In the genomic region with DNA sequence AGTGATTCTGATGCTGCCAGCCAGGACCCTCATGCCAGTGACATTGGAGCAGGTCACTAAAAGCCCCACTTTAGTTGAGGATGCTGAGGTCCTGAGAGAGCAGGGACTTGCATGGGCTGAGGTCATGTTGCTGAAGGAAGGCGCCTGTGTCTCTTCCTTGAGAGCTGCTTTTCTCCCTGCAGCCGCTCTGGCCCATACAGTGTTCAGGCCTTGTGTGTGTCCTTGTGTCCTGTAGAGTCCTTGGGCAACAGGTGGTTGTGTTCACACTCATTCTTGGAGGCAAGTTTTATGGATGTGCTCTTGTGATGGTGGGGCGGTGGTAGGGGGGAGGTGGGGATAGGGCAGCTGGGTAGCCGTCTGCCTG, we compare ENCODE assay signal across 17 cellular contexts. TPM values are rescaled to one million over a fixed set of nuclear protein-coding genes. Genes with fewer than 3 reads are reported as not detected.
DNase-seq lines count a peak whose midpoint lies in the region; ATAC-seq lines count a peak whose summit lies in the region.
"Had no signal": no experiment of that assay in that cellular context is flagged by ENCODE, and none has a peak within 500 bp of the region (broad histone marks: within the 10 kb centered on the region; RNA-seq: fewer than 3 reads in every experiment).

No MANE protein-coding gene starts in this region.

- H3K4me1 Mint-ChIP-seq in T-helper 1 cell treated with Interleukin-12 subunit alpha and Interleukin-12 subunit beta and Interleukin-4 antibody, amounts not matched to agents 30 μg/mL and 1 μg/mL, for 36 hours (ENCODE audit: low read depth) = peaks cover 88% of the 10 kb centered on the region
- H3K4me1 Mint-ChIP-seq in T-cell = peaks cover 96 to 98% (median 97%) of the 10 kb centered on the region in 3 donors

- H3K27me3 ChIP-seq in effector memory CD4-positive, alpha-beta T cell (replicated peaks; ENCODE audit: control insufficient read depth, insufficient read depth, low read length, poor library complexity, severe bottlenecking) = no peaks in the 10 kb centered on the region
- H3K27me3 ChIP-seq: MG63, sigmoid colon had no signal

- peak overlapping the region; percentile 45 for H3K4me3 ChIP-seq in effector memory CD4-positive, alpha-beta T cell (ENCODE audit: insufficient read depth, low read depth, low read length, poor library complexity, severe bottlenecking)
- no peak overlapping the region for H3K4me3 ChIP-seq in skin epidermis
- H3K4me3 ChIP-seq: MG63, sigmoid colon had no signal

- H3K9me3 Mint-ChIP-seq in T-helper 1 cell treated with Interleukin-12 subunit alpha and Interleukin-12 subunit beta and Interleukin-4 antibody, amounts not matched to agents 30 μg/mL and 1 μg/mL, for 36 hours = no peaks in the 10 kb centered on the region
- H3K9me3 Mint-ChIP-seq in T-cell = peaks cover 0 to 7% (median 0%) of the 10 kb centered on the region in 3 donors

- peaks cover 32% of the 10 kb centered on the region for H3K36me3 ChIP-seq in effector memory CD4-positive, alpha-beta T cell (ENCODE audit: control insufficient read depth, insufficient read depth, low read length)
- H3K36me3 ChIP-seq: MG63 had no signal

- DNase-seq in T-helper 1 cell = no peak
- no peak for DNase-seq in T-cell
- no peak for DNase-seq in effector memory CD4-positive, alpha-beta T cell
- no peak for DNase-seq in stimulated activated naive CD4-positive, alpha-beta T cell treated with Interleukin-2 at 50 U/mL for 16 hours (lab: John Stamatoyannopoulos, UW)
- DNase-seq: 8988T, left cardiac atrium, MG63, NCI-H2081, NCI-H82, SHP77, sigmoid colon had no signal

- no peaks in the 10 kb centered on the region for H3K9me3 ChIP-seq in effector memory CD4-positive, alpha-beta T cell (ENCODE audit: control insufficient read depth, low read length)
- H3K9me3 ChIP-seq: MG63, sigmoid colon had no signal

- H3K36me3 Mint-ChIP-seq in T-helper 1 cell treated with Interleukin-12 subunit alpha and Interleukin-12 subunit beta and Interleukin-4 antibody, amounts not matched to agents 30 μg/mL and 1 μg/mL, for 36 hours (ENCODE audit: low read depth) = peaks cover 51% of the 10 kb centered on the region
- H3K36me3 Mint-ChIP-seq in T-cell = peaks cover 43% of the 10 kb centered on the region

- peak overlapping the region; percentile 82 for H3K4me3 Mint-ChIP-seq in T-helper 1 cell treated with Interleukin-12 subunit alpha and Interleukin-12 subunit beta and Interleukin-4 antibody, amounts not matched to agents 30 μg/mL and 1 μg/mL, for 36 hours
- H3K4me3 Mint-ChIP-seq in T-cell = peak overlapping the region; percentile 57 to 71 (median 68)

- peaks cover 94% of the 10 kb centered on the region for H3K4me1 ChIP-seq in effector memory CD4-positive, alpha-beta T cell (ENCODE audit: control insufficient read depth, insufficient read depth, low read length, poor library complexity, severe bottlenecking)

- POLR2A ChIA-PET in T-cell (lab: Charles Lee) = interaction anchor here in 1 of 2 donors (1.2 to 1.3 kb wide), 2 partner anchors 21 to 28 kb away, joined by 3 to 9 read pairs; no protein-coding TSS in a partner anchor

- peak in 3 of 4 experiments; percentile 2 to 8 (median 7) for ATAC-seq in T-cell (replicated peaks in 1 of 4)
- no peak for ATAC-seq in GM21737 (IDR thresholded peaks at IDR 0.05; ENCODE audit: unreplicated experiment)
- ATAC-seq in esophagus mucosa = no peak
- ATAC-seq: HCT116 had no signal

- CTCF ChIA-PET in T-cell (lab: Charles Lee) = interaction anchor here (1.1 to 2.0 kb wide), 4 partner anchors 18 to 42 kb away, joined by 4 to 10 read pairs (median 6); no protein-coding TSS in a partner anchor

- H3K27ac ChIP-seq in effector memory CD4-positive, alpha-beta T cell (ENCODE audit: insufficient read depth, low read length, poor library complexity, severe bottlenecking) = peak overlapping the region; percentile 85
- H3K27ac ChIP-seq in skin epidermis = peak overlapping the region in 16 of 21 experiments; percentile 6 to 86 (median 66)

- H3K27me3 Mint-ChIP-seq in T-helper 1 cell treated with Interleukin-12 subunit alpha and Interleukin-12 subunit beta and Interleukin-4 antibody, amounts not matched to agents 30 μg/mL and 1 μg/mL, for 36 hours (ENCODE audit: low read depth) = no peaks in the 10 kb centered on the region
- no peaks in the 10 kb centered on the region for H3K27me3 Mint-ChIP-seq in T-cell

- peak overlapping the region; percentile 92 for H3K27ac Mint-ChIP-seq in T-helper 1 cell treated with Interleukin-12 subunit alpha and Interleukin-12 subunit beta and Interleukin-4 antibody, amounts not matched to agents 30 μg/mL and 1 μg/mL, for 36 hours
- peak overlapping the region; percentile 86 to 94 for H3K27ac Mint-ChIP-seq in T-cell

RNA-seq across cellular contexts. Expression of a gene that starts 33.3 kb away (rescaled TPM):
- total RNA-seq in T-cell (100 to 1,000 TPM; 130 to 204 (median 194) TPM), esophagus mucosa (94.6 TPM)

RNA-seq across cellular contexts. Expression of a gene that starts 50.3 kb away (rescaled TPM):
- under 1 TPM; 0.12 to 0.26 (median 0.23) TPM for total RNA-seq in T-cell
- 0.04 TPM for total RNA-seq in esophagus mucosa
- total RNA-seq: HT-29 had no signal

Comparison
In these comparisons a context has a peak if more than half of its experiments do, and no peak if none do; other contexts are left out.
1. ATAC-seq: peak in T-cell (3 of 4); none in GM21737 (single experiment) and esophagus mucosa (single experiment).